In genomic region chr5:33472805-33473409, GRCh38 we compare ENCODE assay signal across 1 cellular context.
A peak's percentile ranks its signal among the peaks of the same experiment; 100 is the strongest.
TF ChIP-seq lines count a peak whose summit lies in the region.

No MANE protein-coding gene starts in this region.

TF ChIP-seq in IMR-90, 13 proteins besides CTCF, POLR2A, EP300 and RAD21:
- no peak for TF ChIP-seq SMC3 (IDR thresholded peaks at IDR 0.05; ENCODE audit: low read depth, low read length)
- peak; percentile 34; the same call in 1 of the 2 replicates for TF ChIP-seq CEBPB (IDR thresholded peaks at IDR 0.05; ENCODE audit: low read depth, low read length)
